In the genomic region with DNA sequence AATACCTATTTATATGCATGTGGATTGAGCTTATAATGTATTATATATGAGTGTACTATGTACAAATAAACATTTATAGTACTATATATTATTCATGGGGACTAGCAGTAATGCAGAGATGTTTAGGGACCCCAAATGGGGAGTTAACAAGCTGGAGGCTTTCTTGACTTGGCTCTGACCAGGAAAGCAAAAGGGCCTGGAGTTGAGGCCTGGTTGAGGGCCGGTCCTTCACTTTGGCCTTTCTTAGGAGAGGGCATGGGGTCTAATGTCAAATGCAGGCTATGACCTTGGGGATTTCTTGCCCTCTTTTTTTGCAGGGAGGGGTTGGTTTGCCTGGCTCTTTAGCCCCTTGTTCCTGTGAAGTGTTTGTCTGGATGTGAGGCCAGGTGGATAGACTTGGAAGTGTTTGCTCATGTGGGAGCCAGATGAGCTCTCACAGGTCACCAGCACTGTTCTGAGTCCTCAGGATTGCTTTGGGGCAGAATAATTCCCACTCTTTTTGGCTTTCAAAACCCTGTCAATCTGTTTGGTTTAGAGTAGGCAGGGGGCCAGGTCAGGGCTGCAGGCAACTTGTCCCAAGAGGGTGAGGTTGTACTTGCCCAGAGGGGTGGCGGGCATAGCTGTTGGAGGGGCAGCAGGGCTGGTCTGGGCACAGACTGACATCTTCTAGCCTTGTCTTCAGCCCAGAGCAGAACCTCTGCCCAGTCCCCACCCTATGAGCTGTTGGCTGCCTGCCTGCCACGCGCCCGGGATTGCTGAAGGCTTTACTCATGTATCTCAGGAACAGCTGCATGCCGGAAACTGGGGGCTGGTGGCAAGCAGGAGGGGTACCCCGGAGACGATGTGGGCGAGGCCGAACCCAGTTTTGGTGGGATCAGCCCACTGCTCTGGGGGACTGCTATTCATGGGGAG, we compare ENCODE assay signal across 10 cellular contexts. TPM values are rescaled to one million over a fixed set of nuclear protein-coding genes. Genes with fewer than 3 reads are reported as not detected.
DNase-seq lines count a peak whose midpoint lies in the region; ATAC-seq, FAIRE-seq and TF ChIP-seq lines count a peak whose summit lies in the region.
"Had no signal": no experiment of that assay in that cellular context is flagged by ENCODE, and none has a peak within 500 bp of the region (broad histone marks: within the 10 kb centered on the region; RNA-seq: fewer than 3 reads in every experiment).

No MANE protein-coding gene starts in this region.

- H3K9me3 ChIP-seq in Karpas-422 (ENCODE audit: low read length) (no peaks in the 10 kb centered on the region), mammary epithelial cell (replicated peaks; ENCODE audit: insufficient read depth, low read length) (no peaks in the 10 kb centered on the region), transverse colon (no peaks in the 10 kb centered on the region)
- H3K9me3 ChIP-seq: HAP-1 had no signal

- intact Hi-C loops in mammary epithelial cell (cut with micrococcal nuclease), result loop anchor here (1.0 kb wide), 1 partner anchor 11 kb away; no protein-coding TSS in a partner anchor
- intact Hi-C loops in left colon (cut with DNase I, micrococcal nuclease), result no loop called here
- intact Hi-C loops in transverse colon (cut with DNase I; ENCODE audit: low total_unique reads), result no loop called here

- CTCF ChIA-PET in mammary epithelial cell (lab: Charles Lee; ENCODE audit: low non-redundant PET), result no interaction called here

- H3K4me2 ChIP-seq in Karpas-422 (ENCODE audit: low read depth, low read length, poor library complexity, severe bottlenecking) (no peak overlapping the region), mammary epithelial cell (ENCODE audit: insufficient read depth, low read depth, low read length) (peak overlapping the region; percentile 61)

- FAIRE-seq in D721Med (lab: Jason Lieb, UNC) (no peak), GM19239 (lab: Jason Lieb, UNC) (no peak)

- H4K20me1 ChIP-seq in Karpas-422 (ENCODE audit: insufficient read depth, low read depth, low read length) (no peaks in the 10 kb centered on the region), mammary epithelial cell (ENCODE audit: insufficient read depth, low read length) (no peaks in the 10 kb centered on the region)

- ATAC-seq in left colon, result peak; percentile 70
- ATAC-seq: T-cell had no signal

- TF ChIP-seq CTCF in mammary epithelial cell (conservative IDR thresholded peaks at IDR 0.05 in 1 of 2, IDR thresholded peaks at IDR 0.05 in 1 of 2; ENCODE audit: extremely low read depth in 1 of 2, insufficient read depth in 1 of 2, low read depth in 1 of 2, low read length in 2 of 2) (no peak), transverse colon (IDR thresholded peaks at IDR 0.05) (no peak), D721Med (IDR thresholded peaks at IDR 0.05; ENCODE audit: insufficient read depth, missing control alignments) (no peak)

- no peak for TF ChIP-seq POLR2A in transverse colon (IDR thresholded peaks at IDR 0.05)

- dilution Hi-C loops in mammary epithelial cell (cut with HindIII; ENCODE audit: low sequenced_read_pairs), result no loop called here

- peaks cover 30% of the 10 kb centered on the region for H3K79me2 ChIP-seq in Karpas-422 (ENCODE audit: low read length)
- peaks cover 30% of the 10 kb centered on the region for H3K79me2 ChIP-seq in mammary epithelial cell (ENCODE audit: insufficient read depth, low read length)

- TF ChIP-seq EP300 in transverse colon (IDR thresholded peaks at IDR 0.05; ENCODE audit: low read depth), result no peak

- H3K4me1 ChIP-seq in Karpas-422 (ENCODE audit: low read length) (no peaks in the 10 kb centered on the region), mammary epithelial cell (ENCODE audit: insufficient read depth, low read length) (peaks cover 75% of the 10 kb centered on the region), transverse colon (peaks cover 8 to 29% (median 19%) of the 10 kb centered on the region in 4 donors)
- H3K4me1 ChIP-seq: HAP-1 had no signal

- H3K27ac ChIP-seq in Karpas-422 (ENCODE audit: low read length) (no peak overlapping the region), mammary epithelial cell (ENCODE audit: insufficient read depth, low read depth, low read length) (peak overlapping the region; percentile 9), transverse colon (peak overlapping the region in 2 of 4 donors; percentile 9 to 32)

- DNase-seq in Karpas-422, result peak; percentile 31
- DNase-seq in mammary epithelial cell, result peak; percentile 68
- DNase-seq in left colon, result peak in 1 of 2 donors; percentile 70
- DNase-seq in transverse colon, result peak; percentile 71
- DNase-seq in D721Med (ENCODE audit: insufficient read length, low spot score), result no peak
- DNase-seq in GM19239 (ENCODE audit: insufficient read length, low spot score), result no peak
- DNase-seq in effector CD8-positive, alpha-beta T cell (lab: John Stamatoyannopoulos, UW), result no peak
- DNase-seq: T-cell had no signal

- H3K4me3 ChIP-seq in Karpas-422 (ENCODE audit: low read length), result no peak overlapping the region
- H3K4me3 ChIP-seq in mammary epithelial cell (replicated peaks in 1 of 3; ENCODE audit: insufficient read depth in 1 of 3, low read depth in 2 of 3, low read length in 3 of 3), result no peak overlapping the region
- no peak overlapping the region for H3K4me3 ChIP-seq in transverse colon
- H3K4me3 ChIP-seq: HAP-1 had no signal

- in situ Hi-C loops in mammary epithelial cell (cut with MboI; ENCODE audit: low sequenced_read_pairs in 2 of 2) (loop anchor here in 1 of 2 donors (10.0 kb wide), 1 partner anchor 137 kb away; no protein-coding TSS in a partner anchor), transverse colon (cut with MboI; ENCODE audit: low pct_ligation_motif_present in 1 of 4, low pct_unique_long_range_greater_than_20kb in 1 of 4, low sequenced_read_pairs in 3 of 4) (no loop called here)

- H3K27me3 ChIP-seq in Karpas-422 (ENCODE audit: low read length) (no peaks in the 10 kb centered on the region), mammary epithelial cell (ENCODE audit: insufficient read depth, low read length) (no peaks in the 10 kb centered on the region), transverse colon (no peaks in the 10 kb centered on the region)

- WGBS in mammary epithelial cell (ENCODE audit: low coverage, missing lambda C conversion rate), result 19% methylated on average over 3 of the region's 10 CpGs
- 24 to 53% methylated on average over 5 to 10 of the region's 10 CpGs for WGBS in transverse colon (ENCODE audit: low coverage in 1 of 2), 2 donors

- BruUV-seq in mammary epithelial cell (replicated peaks; lab: Mats Ljungman, UMichigan), result no TSS peak

- no peak overlapping the region for H2AFZ ChIP-seq in Karpas-422 (ENCODE audit: low read length)
- H2AFZ ChIP-seq in mammary epithelial cell (ENCODE audit: low read depth, low read length), result no peak overlapping the region

- H3K9me2 ChIP-seq in Karpas-422 (replicated peaks; ENCODE audit: insufficient read depth, low read length), result no peaks in the 10 kb centered on the region

- H3K36me3 ChIP-seq in Karpas-422 (ENCODE audit: insufficient read depth, low read length) (no peaks in the 10 kb centered on the region), mammary epithelial cell (ENCODE audit: insufficient read depth, low read length) (no peaks in the 10 kb centered on the region), transverse colon (no peaks in the 10 kb centered on the region)
- H3K36me3 ChIP-seq: HAP-1 had no signal

- H3K9ac ChIP-seq in Karpas-422 (ENCODE audit: low read length), result no peak overlapping the region
- H3K9ac ChIP-seq in mammary epithelial cell (ENCODE audit: insufficient read depth, low read length), result no peak overlapping the region

RNA-seq across cellular contexts. Expression of a gene that starts 14.6 kb away (rescaled TPM):
- 16.3 and 17.3 TPM in 2 replicates for total RNA-seq in Karpas-422 (2014; rRNA removed; shearing (Covaris generic); ENCODE audit: low replicate concordance)
- total RNA-seq in mammary epithelial cell (10 to 100 TPM; 26.8 to 80.5 TPM), left colon (10 to 100 TPM; 16.9 to 18.4 TPM), transverse colon (10 to 100 TPM; 10.9 to 22.4 (median 17.9) TPM)
- polyA plus RNA-seq in mammary epithelial cell, result 34.1 TPM
- polyA minus RNA-seq in mammary epithelial cell, result 37.0 TPM

RNA-seq across cellular contexts. Expression of a gene that starts 18.1 kb away (rescaled TPM):
- 0.19 and 0.69 TPM in 2 replicates for total RNA-seq in Karpas-422 (2014; rRNA removed; shearing (Covaris generic); ENCODE audit: low replicate concordance)
- total RNA-seq in mammary epithelial cell (1 to 10 TPM in 1 of 2 donors, under 1 TPM in 1; 0.83 to 1.6 TPM), left colon (under 1 TPM; 0.61 to 0.95 TPM), transverse colon (under 1 TPM in 2 of 4 donors, not detected in 2; 0.60 to 0.96 TPM)
- 0.75 TPM for polyA plus RNA-seq in mammary epithelial cell
- polyA minus RNA-seq in mammary epithelial cell, result not detected

RNA-seq across cellular contexts. Expression of a gene that starts 24.7 kb away (rescaled TPM):
- 50.3 and 66.7 TPM in 2 replicates for total RNA-seq in Karpas-422 (2014; rRNA removed; shearing (Covaris generic); ENCODE audit: low replicate concordance)
- total RNA-seq in mammary epithelial cell (10 to 100 TPM; 71.2 to 83.8 TPM), left colon (100 to 1,000 TPM; 113 to 134 TPM), transverse colon (100 to 1,000 TPM in 3 of 4 donors, 10 to 100 TPM in 1; 83.4 to 146 (median 103) TPM)
- polyA plus RNA-seq in mammary epithelial cell, result 112 TPM
- polyA minus RNA-seq in mammary epithelial cell, result 104 TPM

RNA-seq across cellular contexts. Expression of a gene that starts 24.9 kb away (rescaled TPM):
- total RNA-seq in Karpas-422 (2014; rRNA removed; shearing (Covaris generic); ENCODE audit: low replicate concordance), result 50.0 and 59.4 TPM in 2 replicates
- 10 to 100 TPM; 28.2 to 50.5 TPM for total RNA-seq in mammary epithelial cell
- polyA plus RNA-seq in mammary epithelial cell, result 63.6 TPM
- 200 TPM for polyA minus RNA-seq in mammary epithelial cell
- 10 to 100 TPM; 19.6 to 26.9 TPM for total RNA-seq in left colon
- total RNA-seq in transverse colon, result 10 to 100 TPM in 3 of 4 donors, 1 to 10 TPM in 1; 7.4 to 24.7 (median 15.5) TPM

RNA-seq across cellular contexts. Expression of a gene that starts 36.7 kb away (rescaled TPM):
- total RNA-seq in Karpas-422 (2014; rRNA removed; shearing (Covaris generic); ENCODE audit: low replicate concordance), result 1.5 and 3.1 TPM in 2 replicates
- total RNA-seq in mammary epithelial cell (10 to 100 TPM; 45.2 to 49.9 TPM), left colon (under 1 TPM; 0.27 to 0.28 TPM), transverse colon (1 to 10 TPM in 1 of 4 donors, under 1 TPM in 1, not detected in 2; 0.95 to 1.1 TPM)
- 53.9 TPM for polyA plus RNA-seq in mammary epithelial cell
- polyA minus RNA-seq in mammary epithelial cell, result 51.4 TPM
- total RNA-seq: subcutaneous adipose tissue had no signal

Comparison
In these comparisons a context has a peak if more than half of its experiments do, and no peak if none do; other contexts are left out.
1. DNase-seq: peak in Karpas-422 (single experiment), mammary epithelial cell (single experiment) and transverse colon (single experiment); none in D721Med (single experiment), GM19239 (single experiment) and effector CD8-positive, alpha-beta T cell (single experiment).